ENCODE assay signal across 15 cellular contexts in genomic region chr12:96698521-96698920, GRCh38.
DNase-seq lines count a peak whose midpoint lies in the region; ATAC-seq and TF ChIP-seq lines count a peak whose summit lies in the region.
"Had no signal": no experiment of that assay in that cellular context is flagged by ENCODE, and none has a peak within 500 bp of the region (broad histone marks: within the 10 kb centered on the region; RNA-seq: fewer than 3 reads in every experiment).

No MANE protein-coding gene starts in this region.

- H3K79me2 ChIP-seq in mammary epithelial cell (ENCODE audit: insufficient read depth, low read length) (no peaks in the 10 kb centered on the region), Loucy (ENCODE audit: insufficient read depth, low read length) (no peaks in the 10 kb centered on the region)

- intact Hi-C loops in MCF 10A (cut with micrococcal nuclease) = loop anchor here (10.0 kb wide), 1 partner anchor 286 kb away; no protein-coding TSS in a partner anchor
- intact Hi-C loops in mammary epithelial cell (cut with micrococcal nuclease) = no loop called here

- in situ Hi-C loops in mammary epithelial cell (cut with MboI; ENCODE audit: low sequenced_read_pairs in 2 of 2) = no loop called here

- H3K27ac ChIP-seq in mammary epithelial cell (ENCODE audit: insufficient read depth, low read depth, low read length) = no peak overlapping the region
- H3K27ac ChIP-seq: HL-60, thyroid gland had no signal

- ATAC-seq in GM18868 (IDR thresholded peaks at IDR 0.05; ENCODE audit: unreplicated experiment) = no peak

- no peaks in the 10 kb centered on the region for H3K9me2 ChIP-seq in Loucy (replicated peaks; ENCODE audit: low read depth, low read length)

- no peaks in the 10 kb centered on the region for H3K36me3 ChIP-seq in mammary epithelial cell (ENCODE audit: insufficient read depth, low read length)
- H3K36me3 ChIP-seq in Loucy (ENCODE audit: insufficient read depth, low read length) = no peaks in the 10 kb centered on the region
- H3K36me3 ChIP-seq: thyroid gland had no signal

- BruUV-seq in MCF 10A (replicated peaks; lab: Mats Ljungman, UMichigan) (no TSS peak), mammary epithelial cell (replicated peaks; lab: Mats Ljungman, UMichigan) (no TSS peak)

- H2AFZ ChIP-seq in mammary epithelial cell (ENCODE audit: low read depth, low read length) = no peak overlapping the region
- 0 out of 2 replicates have a peak overlapping the region, but pooled peaks have one; percentile 36 for H2AFZ ChIP-seq in Loucy (ENCODE audit: low read length)

- H3K36me3 Mint-ChIP-seq in MCF 10A (ENCODE audit: insufficient read depth, unreplicated experiment) (no peaks in the 10 kb centered on the region), nephron progenitor cell (ENCODE audit: low read depth) (no peaks in the 10 kb centered on the region)

- H3K4me3 Mint-ChIP-seq in MCF 10A (ENCODE audit: unreplicated experiment) = no peak overlapping the region
- no peak overlapping the region for H3K4me3 Mint-ChIP-seq in nephron progenitor cell

- peaks cover 2% of the 10 kb centered on the region for H3K27me3 ChIP-seq in mammary epithelial cell (ENCODE audit: insufficient read depth, low read length)
- no peaks in the 10 kb centered on the region for H3K27me3 ChIP-seq in Loucy (ENCODE audit: insufficient read depth, low read length, poor library complexity, severe bottlenecking)
- H3K27me3 ChIP-seq: thyroid gland had no signal

- H3K27me3 Mint-ChIP-seq in MCF 10A (ENCODE audit: insufficient read depth, unreplicated experiment) (no peaks in the 10 kb centered on the region), nephron progenitor cell (ENCODE audit: low read depth, poor library complexity) (peaks cover 3% of the 10 kb centered on the region)

- H3K4me1 ChIP-seq in mammary epithelial cell (ENCODE audit: insufficient read depth, low read length) (no peaks in the 10 kb centered on the region), Loucy (ENCODE audit: insufficient read depth, low read length, poor library complexity, severe bottlenecking) (no peaks in the 10 kb centered on the region)
- H3K4me1 ChIP-seq: thyroid gland had no signal

- DNase-seq in MCF 10A (ENCODE audit: unreplicated experiment) (peak; percentile 20), mammary epithelial cell (no peak), choroid plexus epithelial cell (ENCODE audit: low read depth) (peak; percentile 3), germinal center (ENCODE audit: low spot score) (no peak), nephron progenitor cell (no peak), HEK293T (ENCODE audit: extremely low spot score) (no peak)
- DNase-seq: activated CD4-positive, alpha-beta T cell treated with anti-CD3 and anti-CD28 coated beads, Interleukin-2, amount 50 U/mL, for 48 hours; anterior cingulate cortex; NCI-H1048; posterior cingulate gyrus; T-helper 9 cell; thyroid gland had no signal

- H3K9ac ChIP-seq in mammary epithelial cell (ENCODE audit: insufficient read depth, low read length) (no peak overlapping the region), Loucy (ENCODE audit: low read depth, low read length, poor library complexity, severe bottlenecking) (no peak overlapping the region)

- H3K9me3 ChIP-seq in mammary epithelial cell (replicated peaks; ENCODE audit: insufficient read depth, low read length) (no peaks in the 10 kb centered on the region), Loucy (ENCODE audit: insufficient read depth, low read depth, low read length) (no peaks in the 10 kb centered on the region; the same call in 1 of the 2 replicates)
- H3K9me3 ChIP-seq: thyroid gland had no signal

- no peaks in the 10 kb centered on the region for H3K9me3 Mint-ChIP-seq in MCF 10A (ENCODE audit: unreplicated experiment)
- peaks cover 4% of the 10 kb centered on the region for H3K9me3 Mint-ChIP-seq in nephron progenitor cell

- POLR2A ChIA-PET in MCF 10A (lab: Yijun Ruan, JAX) = no interaction called here
- POLR2A ChIA-PET in HEK293T (lab: Yijun Ruan, JAX) = no interaction called here

- no peak overlapping the region for H3K4me2 ChIP-seq in mammary epithelial cell (ENCODE audit: insufficient read depth, low read depth, low read length)
- H3K4me2 ChIP-seq in Loucy (ENCODE audit: low read depth, low read length, poor library complexity, severe bottlenecking) = peak overlapping the region; percentile 39

- no peaks in the 10 kb centered on the region for H3K4me1 Mint-ChIP-seq in MCF 10A (ENCODE audit: insufficient read depth, unreplicated experiment)
- peaks cover 12% of the 10 kb centered on the region for H3K4me1 Mint-ChIP-seq in nephron progenitor cell

- 61% methylated on average over 5 of the region's 5 CpGs for WGBS in mammary epithelial cell (ENCODE audit: low coverage, missing lambda C conversion rate)

- TF ChIP-seq CTCF in MCF 10A (IDR thresholded peaks at IDR 0.05; ENCODE audit: unreplicated experiment) (no peak), mammary epithelial cell (conservative IDR thresholded peaks at IDR 0.05 in 1 of 2, IDR thresholded peaks at IDR 0.05 in 1 of 2; ENCODE audit: extremely low read depth in 1 of 2, insufficient read depth in 1 of 2, low read depth in 1 of 2, low read length in 2 of 2) (peak in 1 of 2 donors; percentile 8), Loucy (conservative IDR thresholded peaks at IDR 0.05; ENCODE audit: low read length) (0 out of 2 replicates have a peak, but pooled peaks have one; percentile 22), choroid plexus epithelial cell (conservative IDR thresholded peaks at IDR 0.05; ENCODE audit: low read depth, low read length) (peak; percentile 27), nephron progenitor cell (IDR thresholded peaks at IDR 0.05) (no peak)

- CTCF ChIA-PET in MCF 10A (lab: Yijun Ruan, JAX) = no interaction called here
- CTCF ChIA-PET in mammary epithelial cell (lab: Charles Lee; ENCODE audit: low non-redundant PET) = no interaction called here
- CTCF ChIA-PET in HEK293T (lab: Yijun Ruan, JAX) = no interaction called here

- H3K4me3 ChIP-seq in mammary epithelial cell (replicated peaks in 1 of 3; ENCODE audit: insufficient read depth in 1 of 3, low read depth in 2 of 3, low read length in 3 of 3) (no peak overlapping the region), Loucy (ENCODE audit: low read length, poor library complexity, severe bottlenecking) (no peak overlapping the region), choroid plexus epithelial cell (ENCODE audit: low read depth, low read length) (no peak overlapping the region)
- H3K4me3 ChIP-seq: thyroid gland had no signal

- dilution Hi-C loops in mammary epithelial cell (cut with HindIII; ENCODE audit: low sequenced_read_pairs) = no loop called here

- H3K27ac Mint-ChIP-seq in MCF 10A (ENCODE audit: low read depth, unreplicated experiment) = no peak overlapping the region
- no peak overlapping the region for H3K27ac Mint-ChIP-seq in nephron progenitor cell

- H4K20me1 ChIP-seq in mammary epithelial cell (ENCODE audit: insufficient read depth, low read length) (no peaks in the 10 kb centered on the region), Loucy (ENCODE audit: insufficient read depth, low read length, poor library complexity, severe bottlenecking) (no peaks in the 10 kb centered on the region)

- no peaks in the 10 kb centered on the region for H3F3A ChIP-seq in Loucy (ENCODE audit: low read depth)

TF ChIP-seq in HEK293T, 16 proteins besides CTCF, POLR2A, EP300 and RAD21:
- no peak for TF ChIP-seq BHLHE40 (IDR thresholded peaks at IDR 0.05; ENCODE audit: borderline replicate concordance)
- TF ChIP-seq ELF4 (IDR thresholded peaks at IDR 0.05) = no peak
- no peak for TF ChIP-seq SP1 (IDR thresholded peaks at IDR 0.05)
- TF ChIP-seq FOXK2 (IDR thresholded peaks at IDR 0.05) = no peak
- no peak for TF ChIP-seq ZNF384 (IDR thresholded peaks at IDR 0.05)
- no peak for TF ChIP-seq HDGF (IDR thresholded peaks at IDR 0.05; ENCODE audit: borderline replicate concordance)
- TF ChIP-seq FOXM1 (IDR thresholded peaks at IDR 0.05; ENCODE audit: borderline replicate concordance) = no peak
- TF ChIP-seq LEF1 (IDR thresholded peaks at IDR 0.05; ENCODE audit: borderline replicate concordance) = no peak
- no peak for TF ChIP-seq L3MBTL2 (conservative IDR thresholded peaks at IDR 0.05)
- no peak for TF ChIP-seq TARDBP (IDR thresholded peaks at IDR 0.05)
- TF ChIP-seq NFRKB (IDR thresholded peaks at IDR 0.05) = no peak
- no peak for TF ChIP-seq PKNOX1 (IDR thresholded peaks at IDR 0.05)
- no peak for TF ChIP-seq ARNT (IDR thresholded peaks at IDR 0.05)
- no peak for TF ChIP-seq SUZ12 (IDR thresholded peaks at IDR 0.05)

Comparison
In these comparisons a context has a peak if more than half of its experiments do, and no peak if none do; other contexts are left out.
1. DNase-seq: peak in MCF 10A (single experiment) and choroid plexus epithelial cell (single experiment); none in mammary epithelial cell (single experiment), germinal center (single experiment), nephron progenitor cell (single experiment) and HEK293T (single experiment).
2. CTCF ChIP-seq: peak in Loucy (single experiment) and choroid plexus epithelial cell (single experiment); none in MCF 10A (single experiment) and nephron progenitor cell (single experiment).